In genomic region chr4:138050601-138051000, GRCh38 we compare ENCODE assay signal across 24 cellular contexts.
DNase-seq lines count a peak whose midpoint lies in the region; ATAC-seq and TF ChIP-seq lines count a peak whose summit lies in the region.
"Had no signal": no experiment of that assay in that cellular context is flagged by ENCODE, and none has a peak within 500 bp of the region (broad histone marks: within the 10 kb centered on the region; RNA-seq: fewer than 3 reads in every experiment).

No MANE protein-coding gene starts in this region.

- TF ChIP-seq CTCF in astrocyte of the spinal cord (IDR thresholded peaks at IDR 0.05; ENCODE audit: low read depth, low read length) (no peak), sigmoid colon (IDR thresholded peaks at IDR 0.05) (no peak)

- no peaks in the 10 kb centered on the region for H3K9me3 ChIP-seq in sigmoid colon
- H3K9me3 ChIP-seq: right lobe of liver had no signal

- 84 to 89% methylated on average over 6 of the region's 6 CpGs for WGBS in sigmoid colon, 2 donors

- in situ Hi-C loops in astrocyte of the spinal cord (cut with HindIII; ENCODE audit: low sequenced_read_pairs) = no loop called here

- no peak overlapping the region for H3K27ac ChIP-seq in sigmoid colon
- H3K27ac ChIP-seq: parathyroid adenoma, right lobe of liver, RWPE1 had no signal

- no peak for TF ChIP-seq POLR2A in sigmoid colon (IDR thresholded peaks at IDR 0.05)

- H3K36me3 ChIP-seq in sigmoid colon = no peaks in the 10 kb centered on the region
- H3K36me3 ChIP-seq: right lobe of liver had no signal

- H3K4me3 ChIP-seq in astrocyte of the spinal cord (ENCODE audit: low read depth, low read length) (no peak overlapping the region), sigmoid colon (no peak overlapping the region)
- H3K4me3 ChIP-seq: GM12878, right lobe of liver had no signal

- POLR2A ChIA-PET in HEK293T (lab: Yijun Ruan, JAX) = no interaction called here

- ATAC-seq in HG03039 (IDR thresholded peaks at IDR 0.05; ENCODE audit: unreplicated experiment) = no peak
- ATAC-seq in GM19463 (IDR thresholded peaks at IDR 0.05; ENCODE audit: unreplicated experiment) = no peak
- ATAC-seq: activated CD8-positive, alpha-beta T cell treated with anti-CD3 and anti-CD28 coated beads for 36 hours; GM12878; left lobe of liver; natural killer cell; right lobe of liver had no signal

- CTCF ChIA-PET in HEK293T (lab: Yijun Ruan, JAX) = interaction anchor here (0.6 kb wide), 2 partner anchors 97 to 630 kb away, joined by 3 to 4 read pairs; no protein-coding TSS in a partner anchor

- TF ChIP-seq EP300 in sigmoid colon (IDR thresholded peaks at IDR 0.05) = no peak

- intact Hi-C loops in sigmoid colon (cut with DNase I) = no loop called here

- H3K4me1 ChIP-seq in sigmoid colon = peaks cover 0 to 24% (median 17%) of the 10 kb centered on the region in 4 donors
- H3K4me1 ChIP-seq: parathyroid adenoma, right lobe of liver had no signal

- DNase-seq in NCI-H1417 (lab: John Stamatoyannopoulos, UW) (peak in 2 of 3 experiments; percentile 13 to 42), NCI-H1417 treated with DMSO at 0.1 percent for 48 hours (lab: John Stamatoyannopoulos, UW) (no peak), HEK293T (ENCODE audit: extremely low spot score) (no peak), astrocyte of the spinal cord (ENCODE audit: low read depth, low spot score) (peak; percentile 22), kidney tubule cell (ENCODE audit: low spot score) (peak; percentile 1), sigmoid colon (no peak)
- DNase-seq: 8988T; activated CD4-positive, CD25-positive, alpha-beta regulatory T cell treated with anti-CD3 and anti-CD28 coated beads, Interleukin-2, amount 50 U/mL, for 72 hours; activated CD8-positive, alpha-beta T cell treated with anti-CD3 and anti-CD28 coated beads for 36 hours; activated T-cell treated with anti-CD3 and anti-CD28 coated beads, Interleukin-2, amount 50 U/mL, for 1 hour; DMS79; midbrain; natural killer cell; NCI-H1436 treated with DMSO at 0.1 percent for 48 hours; NCI-H524; right lobe of liver; stimulated activated CD4-positive, alpha-beta T cell treated with anti-CD3 and anti-CD28 coated beads, Interleukin-15, amount 100 ng/mL, for 24 hours; T-helper 9 cell had no signal

- H3K27me3 ChIP-seq in sigmoid colon = no peaks in the 10 kb centered on the region
- H3K27me3 ChIP-seq: right lobe of liver had no signal

TF ChIP-seq in HEK293T, 16 proteins besides CTCF, POLR2A, EP300 and RAD21:
- no peak for TF ChIP-seq FOXM1 (IDR thresholded peaks at IDR 0.05; ENCODE audit: borderline replicate concordance)
- peak; percentile 29; the same call in 1 of the 2 replicates for TF ChIP-seq L3MBTL2 (conservative IDR thresholded peaks at IDR 0.05)

Comparison
In these comparisons a context has a peak if more than half of its experiments do, and no peak if none do; other contexts are left out.
1. DNase-seq: peak in NCI-H1417 (2 of 3), astrocyte of the spinal cord (single experiment) and kidney tubule cell (single experiment); none in NCI-H1417 treated with DMSO at 0.1 percent for 48 hours (single experiment), HEK293T (single experiment) and sigmoid colon (single experiment).